In genomic region chr4:8248091-8248490, GRCh38 we compare ENCODE assay signal across 1 cellular context.
A peak's percentile ranks its signal among the peaks of the same experiment; 100 is the strongest.
TF ChIP-seq lines count a peak whose summit lies in the region.

No MANE protein-coding gene starts in this region.

TF ChIP-seq in K562, 482 proteins besides CTCF, POLR2A, EP300 and RAD21:
- no peak for TF ChIP-seq RBM15 (IDR thresholded peaks at IDR 0.05; ENCODE audit: insufficient read depth, low read length)
- TF ChIP-seq ZBTB12 (CRISPR knock-in tag; IDR thresholded peaks at IDR 0.05) = no peak
- no peak for TF ChIP-seq ZNF23 (CRISPR knock-in tag; IDR thresholded peaks at IDR 0.05)
- TF ChIP-seq ZNF324 (CRISPR knock-in tag; IDR thresholded peaks at IDR 0.05) = no peak
- no peak for TF ChIP-seq CREM (IDR thresholded peaks at IDR 0.05; ENCODE audit: low read depth)
- TF ChIP-seq ZNF384 (IDR thresholded peaks at IDR 0.05; ENCODE audit: low read depth, low read length) = no peak
- TF ChIP-seq CEBPG (CRISPR knock-in tag; IDR thresholded peaks at IDR 0.05) = no peak; the same call in 1 of the 2 replicates
- peak; percentile 60 to 86 for TF ChIP-seq CEBPG (tag; conservative IDR thresholded peaks at IDR 0.05 in 1 of 2, IDR thresholded peaks at IDR 0.05 in 1 of 2)
- no peak for TF ChIP-seq COPS2 (conservative IDR thresholded peaks at IDR 0.05)
- TF ChIP-seq CEBPB (tag; IDR thresholded peaks at IDR 0.05) = peak; percentile 92
